In the genomic region with DNA sequence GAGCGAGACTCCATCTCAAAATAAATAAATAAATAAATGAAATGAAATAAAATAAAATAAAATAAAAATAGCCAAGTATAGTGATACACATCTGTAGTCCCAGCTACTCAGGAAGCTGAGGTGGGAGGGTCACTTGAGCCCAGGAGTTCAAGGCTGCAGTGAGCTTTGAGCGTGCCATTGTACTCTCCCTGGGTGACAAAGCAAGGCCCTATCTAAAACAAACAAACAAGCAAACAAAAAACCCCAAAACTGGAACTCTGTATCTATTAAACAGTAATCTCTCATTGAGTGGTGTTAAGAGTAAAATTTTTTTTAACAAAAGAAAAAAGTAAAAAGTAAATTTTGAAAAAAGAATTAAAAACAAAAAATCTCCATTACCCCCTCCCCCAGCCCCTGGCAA, we compare ENCODE assay signal across 1 cellular context.
TF ChIP-seq lines count a peak whose summit lies in the region.

No MANE protein-coding gene starts in this region.

TF ChIP-seq in HepG2, 621 proteins besides CTCF, POLR2A, EP300 and RAD21 (continued from another document):
- TF ChIP-seq FOXA3 (CRISPR knock-in tag; IDR thresholded peaks at IDR 0.05), result peak; percentile 26; the same call in 1 of the 2 replicates
- no peak for TF ChIP-seq KDM3A (CRISPR knock-in tag; IDR thresholded peaks at IDR 0.05; ENCODE audit: low read depth)
- 0 out of 2 replicates have a peak, but pooled peaks have one; percentile 23 for TF ChIP-seq RXRB (CRISPR knock-in tag; IDR thresholded peaks at IDR 0.05; ENCODE audit: borderline replicate concordance)
- no peak for TF ChIP-seq ZNF251 (CRISPR knock-in tag; IDR thresholded peaks at IDR 0.05)
- no peak for TF ChIP-seq ZNF331 (CRISPR knock-in tag; IDR thresholded peaks at IDR 0.05)
- TF ChIP-seq ZFP1 (CRISPR knock-in tag; IDR thresholded peaks at IDR 0.05), result no peak
- TF ChIP-seq SP5 (CRISPR knock-in tag; IDR thresholded peaks at IDR 0.05; ENCODE audit: borderline replicate concordance, low read depth), result peak; percentile 41; the same call in 1 of the 2 replicates
- no peak for TF ChIP-seq MEIS2 (CRISPR knock-in tag; IDR thresholded peaks at IDR 0.05)
- TF ChIP-seq, protein P1, sequence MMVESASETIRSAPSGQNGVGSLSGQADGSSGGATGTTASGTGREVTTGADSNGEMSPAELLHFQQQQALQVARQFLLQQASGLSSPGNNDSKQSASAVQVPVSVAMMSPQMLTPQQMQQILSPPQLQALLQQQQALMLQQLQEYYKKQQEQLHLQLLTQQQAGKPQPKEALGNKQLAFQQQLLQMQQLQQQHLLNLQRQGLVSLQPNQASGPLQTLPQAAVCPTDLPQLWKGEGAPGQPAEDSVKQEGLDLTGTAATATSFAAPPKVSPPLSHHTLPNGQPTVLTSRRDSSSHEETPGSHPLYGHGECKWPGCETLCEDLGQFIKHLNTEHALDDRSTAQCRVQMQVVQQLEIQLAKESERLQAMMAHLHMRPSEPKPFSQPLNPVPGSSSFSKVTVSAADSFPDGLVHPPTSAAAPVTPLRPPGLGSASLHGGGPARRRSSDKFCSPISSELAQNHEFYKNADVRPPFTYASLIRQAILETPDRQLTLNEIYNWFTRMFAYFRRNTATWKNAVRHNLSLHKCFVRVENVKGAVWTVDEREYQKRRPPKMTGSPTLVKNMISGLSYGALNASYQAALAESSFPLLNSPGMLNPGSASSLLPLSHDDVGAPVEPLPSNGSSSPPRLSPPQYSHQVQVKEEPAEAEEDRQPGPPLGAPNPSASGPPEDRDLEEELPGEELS (CRISPR knock-in tag; IDR thresholded peaks at IDR 0.05), result peak; percentile 86
- TF ChIP-seq, protein P2, sequence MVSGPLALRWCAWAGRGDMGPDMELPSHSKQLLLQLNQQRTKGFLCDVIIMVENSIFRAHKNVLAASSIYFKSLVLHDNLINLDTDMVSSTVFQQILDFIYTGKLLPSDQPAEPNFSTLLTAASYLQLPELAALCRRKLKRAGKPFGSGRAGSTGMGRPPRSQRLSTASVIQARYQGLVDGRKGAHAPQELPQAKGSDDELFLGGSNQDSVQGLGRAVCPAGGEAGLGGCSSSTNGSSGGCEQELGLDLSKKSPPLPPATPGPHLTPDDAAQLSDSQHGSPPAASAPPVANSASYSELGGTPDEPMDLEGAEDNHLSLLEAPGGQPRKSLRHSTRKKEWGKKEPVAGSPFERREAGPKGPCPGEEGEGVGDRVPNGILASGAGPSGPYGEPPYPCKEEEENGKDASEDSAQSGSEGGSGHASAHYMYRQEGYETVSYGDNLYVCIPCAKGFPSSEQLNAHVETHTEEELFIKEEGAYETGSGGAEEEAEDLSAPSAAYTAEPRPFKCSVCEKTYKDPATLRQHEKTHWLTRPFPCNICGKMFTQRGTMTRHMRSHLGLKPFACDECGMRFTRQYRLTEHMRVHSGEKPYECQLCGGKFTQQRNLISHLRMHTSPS (CRISPR knock-in tag; IDR thresholded peaks at IDR 0.05; ENCODE audit: low read depth), result no peak
- TF ChIP-seq MTF2 (CRISPR knock-in tag; IDR thresholded peaks at IDR 0.05; ENCODE audit: borderline replicate concordance), result no peak
- TF ChIP-seq, protein P3, sequence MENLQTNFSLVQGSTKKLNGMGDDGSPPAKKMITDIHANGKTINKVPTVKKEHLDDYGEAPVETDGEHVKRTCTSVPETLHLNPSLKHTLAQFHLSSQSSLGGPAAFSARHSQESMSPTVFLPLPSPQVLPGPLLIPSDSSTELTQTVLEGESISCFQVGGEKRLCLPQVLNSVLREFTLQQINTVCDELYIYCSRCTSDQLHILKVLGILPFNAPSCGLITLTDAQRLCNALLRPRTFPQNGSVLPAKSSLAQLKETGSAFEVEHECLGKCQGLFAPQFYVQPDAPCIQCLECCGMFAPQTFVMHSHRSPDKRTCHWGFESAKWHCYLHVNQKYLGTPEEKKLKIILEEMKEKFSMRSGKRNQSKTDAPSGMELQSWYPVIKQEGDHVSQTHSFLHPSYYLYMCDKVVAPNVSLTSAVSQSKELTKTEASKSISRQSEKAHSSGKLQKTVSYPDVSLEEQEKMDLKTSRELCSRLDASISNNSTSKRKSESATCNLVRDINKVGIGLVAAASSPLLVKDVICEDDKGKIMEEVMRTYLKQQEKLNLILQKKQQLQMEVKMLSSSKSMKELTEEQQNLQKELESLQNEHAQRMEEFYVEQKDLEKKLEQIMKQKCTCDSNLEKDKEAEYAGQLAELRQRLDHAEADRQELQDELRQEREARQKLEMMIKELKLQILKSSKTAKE (CRISPR knock-in tag; IDR thresholded peaks at IDR 0.05; ENCODE audit: borderline replicate concordance), result no peak
- TF ChIP-seq GATAD1 (CRISPR knock-in tag; IDR thresholded peaks at IDR 0.05), result no peak
- TF ChIP-seq, protein P4, sequence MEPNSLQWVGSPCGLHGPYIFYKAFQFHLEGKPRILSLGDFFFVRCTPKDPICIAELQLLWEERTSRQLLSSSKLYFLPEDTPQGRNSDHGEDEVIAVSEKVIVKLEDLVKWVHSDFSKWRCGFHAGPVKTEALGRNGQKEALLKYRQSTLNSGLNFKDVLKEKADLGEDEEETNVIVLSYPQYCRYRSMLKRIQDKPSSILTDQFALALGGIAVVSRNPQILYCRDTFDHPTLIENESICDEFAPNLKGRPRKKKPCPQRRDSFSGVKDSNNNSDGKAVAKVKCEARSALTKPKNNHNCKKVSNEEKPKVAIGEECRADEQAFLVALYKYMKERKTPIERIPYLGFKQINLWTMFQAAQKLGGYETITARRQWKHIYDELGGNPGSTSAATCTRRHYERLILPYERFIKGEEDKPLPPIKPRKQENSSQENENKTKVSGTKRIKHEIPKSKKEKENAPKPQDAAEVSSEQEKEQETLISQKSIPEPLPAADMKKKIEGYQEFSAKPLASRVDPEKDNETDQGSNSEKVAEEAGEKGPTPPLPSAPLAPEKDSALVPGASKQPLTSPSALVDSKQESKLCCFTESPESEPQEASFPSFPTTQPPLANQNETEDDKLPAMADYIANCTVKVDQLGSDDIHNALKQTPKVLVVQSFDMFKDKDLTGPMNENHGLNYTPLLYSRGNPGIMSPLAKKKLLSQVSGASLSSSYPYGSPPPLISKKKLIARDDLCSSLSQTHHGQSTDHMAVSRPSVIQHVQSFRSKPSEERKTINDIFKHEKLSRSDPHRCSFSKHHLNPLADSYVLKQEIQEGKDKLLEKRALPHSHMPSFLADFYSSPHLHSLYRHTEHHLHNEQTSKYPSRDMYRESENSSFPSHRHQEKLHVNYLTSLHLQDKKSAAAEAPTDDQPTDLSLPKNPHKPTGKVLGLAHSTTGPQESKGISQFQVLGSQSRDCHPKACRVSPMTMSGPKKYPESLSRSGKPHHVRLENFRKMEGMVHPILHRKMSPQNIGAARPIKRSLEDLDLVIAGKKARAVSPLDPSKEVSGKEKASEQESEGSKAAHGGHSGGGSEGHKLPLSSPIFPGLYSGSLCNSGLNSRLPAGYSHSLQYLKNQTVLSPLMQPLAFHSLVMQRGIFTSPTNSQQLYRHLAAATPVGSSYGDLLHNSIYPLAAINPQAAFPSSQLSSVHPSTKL (CRISPR knock-in tag; IDR thresholded peaks at IDR 0.05), result 0 out of 2 replicates have a peak, but pooled peaks have one; percentile 33
- no peak for TF ChIP-seq ZNF780A (CRISPR knock-in tag; IDR thresholded peaks at IDR 0.05)
- no peak for TF ChIP-seq ZSCAN22 (CRISPR knock-in tag; IDR thresholded peaks at IDR 0.05)
- TF ChIP-seq, protein P5, sequence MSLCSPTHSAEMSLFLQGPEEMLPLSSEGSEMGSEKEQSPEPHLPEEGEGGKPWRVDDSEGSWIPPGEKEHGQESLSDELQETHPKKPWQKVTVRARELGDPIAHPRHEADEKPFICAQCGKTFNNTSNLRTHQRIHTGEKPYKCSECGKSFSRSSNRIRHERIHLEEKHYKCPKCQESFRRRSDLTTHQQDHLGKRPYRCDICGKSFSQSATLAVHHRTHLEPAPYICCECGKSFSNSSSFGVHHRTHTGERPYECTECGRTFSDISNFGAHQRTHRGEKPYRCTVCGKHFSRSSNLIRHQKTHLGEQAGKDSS (CRISPR knock-in tag; IDR thresholded peaks at IDR 0.05; ENCODE audit: borderline replicate concordance, low read depth), result no peak
- TF ChIP-seq RARA (CRISPR knock-in tag; IDR thresholded peaks at IDR 0.05), result peak; percentile 55
- peak; percentile 65; the same call in 1 of the 2 replicates for TF ChIP-seq SOX13 (IDR thresholded peaks at IDR 0.05)
- TF ChIP-seq SOX13 (CRISPR knock-in tag; conservative IDR thresholded peaks at IDR 0.05 in 1 of 2, IDR thresholded peaks at IDR 0.05 in 1 of 2), result peak in 1 of 2 experiments; percentile 79; a peak in 2 of 4 replicates
- no peak for TF ChIP-seq KLF12 (CRISPR knock-in tag; IDR thresholded peaks at IDR 0.05; ENCODE audit: borderline replicate concordance)
- no peak for TF ChIP-seq MXD4 (CRISPR knock-in tag; IDR thresholded peaks at IDR 0.05)
- no peak for TF ChIP-seq TCF7 (IDR thresholded peaks at IDR 0.05; ENCODE audit: low read depth)
- TF ChIP-seq ZFX (CRISPR knock-in tag; IDR thresholded peaks at IDR 0.05; ENCODE audit: low read depth), result no peak
- TF ChIP-seq ARHGAP35 (CRISPR knock-in tag; IDR thresholded peaks at IDR 0.05; ENCODE audit: borderline replicate concordance), result no peak
- TF ChIP-seq PCBP2 (optimal IDR thresholded peaks at IDR 0.05; ENCODE audit: low read depth, low read length, poor library complexity, severe bottlenecking), result no peak
- no peak for TF ChIP-seq SCMH1 (CRISPR knock-in tag; IDR thresholded peaks at IDR 0.05; ENCODE audit: borderline replicate concordance)
- TF ChIP-seq SOX5 (CRISPR knock-in tag; IDR thresholded peaks at IDR 0.05; ENCODE audit: borderline replicate concordance), result peak; percentile 83
- TF ChIP-seq, protein P6, sequence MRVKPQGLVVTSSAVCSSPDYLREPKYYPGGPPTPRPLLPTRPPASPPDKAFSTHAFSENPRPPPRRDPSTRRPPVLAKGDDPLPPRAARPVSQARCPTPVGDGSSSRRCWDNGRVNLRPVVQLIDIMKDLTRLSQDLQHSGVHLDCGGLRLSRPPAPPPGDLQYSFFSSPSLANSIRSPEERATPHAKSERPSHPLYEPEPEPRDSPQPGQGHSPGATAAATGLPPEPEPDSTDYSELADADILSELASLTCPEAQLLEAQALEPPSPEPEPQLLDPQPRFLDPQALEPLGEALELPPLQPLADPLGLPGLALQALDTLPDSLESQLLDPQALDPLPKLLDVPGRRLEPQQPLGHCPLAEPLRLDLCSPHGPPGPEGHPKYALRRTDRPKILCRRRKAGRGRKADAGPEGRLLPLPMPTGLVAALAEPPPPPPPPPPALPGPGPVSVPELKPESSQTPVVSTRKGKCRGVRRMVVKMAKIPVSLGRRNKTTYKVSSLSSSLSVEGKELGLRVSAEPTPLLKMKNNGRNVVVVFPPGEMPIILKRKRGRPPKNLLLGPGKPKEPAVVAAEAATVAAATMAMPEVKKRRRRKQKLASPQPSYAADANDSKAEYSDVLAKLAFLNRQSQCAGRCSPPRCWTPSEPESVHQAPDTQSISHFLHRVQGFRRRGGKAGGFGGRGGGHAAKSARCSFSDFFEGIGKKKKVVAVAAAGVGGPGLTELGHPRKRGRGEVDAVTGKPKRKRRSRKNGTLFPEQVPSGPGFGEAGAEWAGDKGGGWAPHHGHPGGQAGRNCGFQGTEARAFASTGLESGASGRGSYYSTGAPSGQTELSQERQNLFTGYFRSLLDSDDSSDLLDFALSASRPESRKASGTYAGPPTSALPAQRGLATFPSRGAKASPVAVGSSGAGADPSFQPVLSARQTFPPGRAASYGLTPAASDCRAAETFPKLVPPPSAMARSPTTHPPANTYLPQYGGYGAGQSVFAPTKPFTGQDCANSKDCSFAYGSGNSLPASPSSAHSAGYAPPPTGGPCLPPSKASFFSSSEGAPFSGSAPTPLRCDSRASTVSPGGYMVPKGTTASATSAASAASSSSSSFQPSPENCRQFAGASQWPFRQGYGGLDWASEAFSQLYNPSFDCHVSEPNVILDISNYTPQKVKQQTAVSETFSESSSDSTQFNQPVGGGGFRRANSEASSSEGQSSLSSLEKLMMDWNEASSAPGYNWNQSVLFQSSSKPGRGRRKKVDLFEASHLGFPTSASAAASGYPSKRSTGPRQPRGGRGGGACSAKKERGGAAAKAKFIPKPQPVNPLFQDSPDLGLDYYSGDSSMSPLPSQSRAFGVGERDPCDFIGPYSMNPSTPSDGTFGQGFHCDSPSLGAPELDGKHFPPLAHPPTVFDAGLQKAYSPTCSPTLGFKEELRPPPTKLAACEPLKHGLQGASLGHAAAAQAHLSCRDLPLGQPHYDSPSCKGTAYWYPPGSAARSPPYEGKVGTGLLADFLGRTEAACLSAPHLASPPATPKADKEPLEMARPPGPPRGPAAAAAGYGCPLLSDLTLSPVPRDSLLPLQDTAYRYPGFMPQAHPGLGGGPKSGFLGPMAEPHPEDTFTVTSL (CRISPR knock-in tag; IDR thresholded peaks at IDR 0.05; ENCODE audit: borderline replicate concordance), result peak; percentile 17; the same call in 1 of the 2 replicates
- TF ChIP-seq HNF4A (CRISPR knock-in tag; IDR thresholded peaks at IDR 0.05), result peak; percentile 41
- TF ChIP-seq, protein P7, sequence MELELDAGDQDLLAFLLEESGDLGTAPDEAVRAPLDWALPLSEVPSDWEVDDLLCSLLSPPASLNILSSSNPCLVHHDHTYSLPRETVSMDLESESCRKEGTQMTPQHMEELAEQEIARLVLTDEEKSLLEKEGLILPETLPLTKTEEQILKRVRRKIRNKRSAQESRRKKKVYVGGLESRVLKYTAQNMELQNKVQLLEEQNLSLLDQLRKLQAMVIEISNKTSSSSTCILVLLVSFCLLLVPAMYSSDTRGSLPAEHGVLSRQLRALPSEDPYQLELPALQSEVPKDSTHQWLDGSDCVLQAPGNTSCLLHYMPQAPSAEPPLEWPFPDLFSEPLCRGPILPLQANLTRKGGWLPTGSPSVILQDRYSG (CRISPR knock-in tag; IDR thresholded peaks at IDR 0.05), result no peak
- no peak for TF ChIP-seq SNAPC2 (CRISPR knock-in tag; IDR thresholded peaks at IDR 0.05)
